ENCODE assay signal across 21 cellular contexts in genomic region chr12:106258935-106259334, GRCh38.
"Had no signal": no experiment of that assay in that cellular context is flagged by ENCODE, and none has a peak within 500 bp of the region (broad histone marks: within the 10 kb centered on the region; RNA-seq: fewer than 3 reads in every experiment).

No MANE protein-coding gene starts in this region.

- H3K4me3 ChIP-seq: coronary artery, dorsolateral prefrontal cortex, gastroesophageal sphincter, heart left ventricle, hepatocyte, left lung, lower lobe of right lung, mucosa of descending colon had no signal

- H3K36me3 Mint-ChIP-seq: immature natural killer cell, mesothelial cell of epicardium had no signal

- H3K4me3 Mint-ChIP-seq: immature natural killer cell, mesothelial cell of epicardium had no signal

- ATAC-seq: esophagus mucosa, foreskin keratinocyte, gastroesophageal sphincter, heart left ventricle, left cardiac atrium, left lung, left ventricle myocardium superior, lower lobe of right lung, mucosa of descending colon had no signal

- H3K27me3 ChIP-seq: dorsolateral prefrontal cortex, foreskin keratinocyte, gastroesophageal sphincter, heart left ventricle, hepatocyte, left lung had no signal

- H3K4me1 ChIP-seq: foreskin keratinocyte, gastroesophageal sphincter, heart left ventricle, left lung, lower lobe of right lung had no signal

- H3K36me3 ChIP-seq: gastroesophageal sphincter, heart left ventricle, left lung, lower lobe of right lung had no signal

- H3K27ac Mint-ChIP-seq: immature natural killer cell, mesothelial cell of epicardium had no signal

- H3K4me1 Mint-ChIP-seq: immature natural killer cell, mesothelial cell of epicardium had no signal

- DNase-seq: dermis blood vessel endothelial cell; dorsolateral prefrontal cortex; effector CD4-positive, alpha-beta T cell; effector memory CD4-positive, alpha-beta T cell; erythroblast; foreskin keratinocyte; heart left ventricle; hypothalamus; immature natural killer cell; left cardiac atrium; left lung; left ventricle myocardium superior; lower lobe of right lung; mesenchymal stem cell; mucosa of descending colon had no signal

- H3K9me3 ChIP-seq: gastroesophageal sphincter, heart left ventricle, left lung, lower lobe of right lung, mucosa of descending colon had no signal

- H3K27ac ChIP-seq: coronary artery, dorsolateral prefrontal cortex, epithelial cell of prostate, foreskin keratinocyte, gastroesophageal sphincter, heart left ventricle, hepatocyte, left lung, lower lobe of right lung had no signal
